6 cellular contexts compared by ENCODE assay signal in the genomic region with DNA sequence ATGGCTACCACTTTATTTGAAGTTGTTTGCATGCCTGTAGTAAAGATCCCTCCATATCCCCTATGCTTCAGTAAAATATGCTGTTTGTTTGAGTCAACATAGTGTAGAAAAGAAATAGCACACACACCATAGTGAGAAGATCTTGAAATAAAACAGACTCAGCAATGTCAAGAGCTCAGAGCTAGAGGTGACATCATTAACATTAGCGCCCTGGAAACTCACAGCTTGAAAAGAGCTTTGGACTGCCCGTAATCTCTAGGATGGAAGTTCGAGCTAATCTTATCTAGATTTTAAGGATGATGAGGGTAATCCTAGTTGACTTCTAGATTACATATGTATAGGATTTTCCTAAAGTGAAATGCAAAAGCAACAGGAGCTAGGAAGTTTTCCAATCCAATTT.
"Had no signal": no experiment of that assay in that cellular context is flagged by ENCODE, and none has a peak within 500 bp of the region (broad histone marks: within the 10 kb centered on the region; RNA-seq: fewer than 3 reads in every experiment).

No MANE protein-coding gene starts in this region.

- H3K27ac ChIP-seq: HL-60 had no signal

- ATAC-seq: GM23338, HepG2 had no signal

- H3K4me3 ChIP-seq: GM23338 had no signal

- DNase-seq: H9, HCEC 1CT, HFFc6 had no signal
